In genomic region chr4:2462218-2462991, GRCh38 we compare ENCODE assay signal across 1 cellular context.
A peak's percentile ranks its signal among the peaks of the same experiment; 100 is the strongest.
TF ChIP-seq lines count a peak whose summit lies in the region.

No MANE protein-coding gene starts in this region.

TF ChIP-seq in K562, 482 proteins besides CTCF, POLR2A, EP300 and RAD21 (continued from another document and continues in another):
- no peak for TF ChIP-seq RNF219 (CRISPR knock-in tag; IDR thresholded peaks at IDR 0.05)
- TF ChIP-seq JUND (IDR thresholded peaks at IDR 0.05; ENCODE audit: borderline replicate concordance, low read depth, low read length), result no peak
- no peak for TF ChIP-seq JUND (tag; IDR thresholded peaks at IDR 0.05; ENCODE audit: borderline replicate concordance, low read depth, low read length)
- no peak for TF ChIP-seq ZFPM2 (CRISPR knock-in tag; IDR thresholded peaks at IDR 0.05)
- TF ChIP-seq TEAD1 (CRISPR knock-in tag; IDR thresholded peaks at IDR 0.05), result peak in 1 of 2 experiments; percentile 74; a peak in 1 of 4 replicates
- peak; percentile 64 to 93; a peak in 2 of 4 replicates for TF ChIP-seq UBTF (IDR thresholded peaks at IDR 0.05; ENCODE audit: borderline replicate concordance in 1 of 2, low read depth in 2 of 2, low read length in 2 of 2)
- no peak; the same call in 1 of the 2 replicates for TF ChIP-seq STAG1 (CRISPR knock-in tag; IDR thresholded peaks at IDR 0.05; ENCODE audit: borderline replicate concordance)
- TF ChIP-seq PHF8 (IDR thresholded peaks at IDR 0.05; ENCODE audit: borderline replicate concordance, low read length), result peak; percentile 33; the same call in 1 of the 2 replicates
- TF ChIP-seq BCL6 (CRISPR knock-in tag; IDR thresholded peaks at IDR 0.05), result no peak
- TF ChIP-seq ZBTB43 (CRISPR knock-in tag; IDR thresholded peaks at IDR 0.05), result no peak
- TF ChIP-seq GATAD2B (IDR thresholded peaks at IDR 0.05; ENCODE audit: borderline replicate concordance), result peak; percentile 67; the same call in 1 of the 2 replicates
- no peak for TF ChIP-seq BCOR (IDR thresholded peaks at IDR 0.05)
- no peak for TF ChIP-seq NFE2L1 (tag; IDR thresholded peaks at IDR 0.05; ENCODE audit: borderline replicate concordance, low read depth)
- TF ChIP-seq ZNF384 (IDR thresholded peaks at IDR 0.05; ENCODE audit: low read depth, low read length), result no peak
- no peak for TF ChIP-seq ZFP1 (CRISPR knock-in tag; IDR thresholded peaks at IDR 0.05)
- no peak for TF ChIP-seq ZKSCAN8 (CRISPR knock-in tag; IDR thresholded peaks at IDR 0.05)
- TF ChIP-seq TAF7 (tag; IDR thresholded peaks at IDR 0.05), result no peak
- no peak for TF ChIP-seq NEUROD1 (IDR thresholded peaks at IDR 0.05; ENCODE audit: borderline replicate concordance, low read depth, low read length, partially characterized antibody)
- no peak for TF ChIP-seq ZNF699 (CRISPR knock-in tag; IDR thresholded peaks at IDR 0.05; ENCODE audit: insufficient replicate concordance)
- TF ChIP-seq MBD2 (IDR thresholded peaks at IDR 0.05; ENCODE audit: borderline replicate concordance, low read depth), result no peak
- TF ChIP-seq ZNF766 (CRISPR knock-in tag; conservative IDR thresholded peaks at IDR 0.05), result no peak
- peak; percentile 66; the same call in 1 of the 2 replicates for TF ChIP-seq MBD1 (CRISPR knock-in tag; IDR thresholded peaks at IDR 0.05)
- peak; percentile 82; the same call in 1 of the 2 replicates for TF ChIP-seq ZNF511 (CRISPR knock-in tag; IDR thresholded peaks at IDR 0.05)
- TF ChIP-seq MLX (CRISPR knock-in tag; conservative IDR thresholded peaks at IDR 0.05), result no peak
- TF ChIP-seq TARDBP (IDR thresholded peaks at IDR 0.05), result no peak
- TF ChIP-seq PCBP1 (IDR thresholded peaks at IDR 0.05; ENCODE audit: low read depth, low read length, poor library complexity, severe bottlenecking), result no peak
- no peak for TF ChIP-seq TRIM28 (IDR thresholded peaks at IDR 0.05)
- no peak for TF ChIP-seq CLOCK (CRISPR knock-in tag; IDR thresholded peaks at IDR 0.05; ENCODE audit: borderline replicate concordance)
- 0 out of 2 replicates have a peak, but pooled peaks have one; percentile 13 for TF ChIP-seq SAFB (IDR thresholded peaks at IDR 0.05; ENCODE audit: borderline replicate concordance, low read depth, low read length)
- no peak for TF ChIP-seq MED1 (CRISPR knock-in tag; IDR thresholded peaks at IDR 0.05; ENCODE audit: borderline replicate concordance)
- TF ChIP-seq CSDE1 (IDR thresholded peaks at IDR 0.05), result no peak
- no peak for TF ChIP-seq E2F3 (CRISPR knock-in tag; IDR thresholded peaks at IDR 0.05)
- TF ChIP-seq EZH2 (IDR thresholded peaks at IDR 0.05; ENCODE audit: borderline replicate concordance, low read depth, low read length), result no peak
- no peak for TF ChIP-seq TEAD4 (IDR thresholded peaks at IDR 0.05; ENCODE audit: low read length)
- peak; percentile 74; the same call in 1 of the 2 replicates for TF ChIP-seq TEAD4 (CRISPR knock-in tag; IDR thresholded peaks at IDR 0.05; ENCODE audit: borderline replicate concordance)
- TF ChIP-seq ZNF140 (CRISPR knock-in tag; IDR thresholded peaks at IDR 0.05), result no peak
- TF ChIP-seq MAFF (IDR thresholded peaks at IDR 0.05; ENCODE audit: low read length), result no peak
- no peak for TF ChIP-seq FOXA3 (CRISPR knock-in tag; conservative IDR thresholded peaks at IDR 0.05 in 1 of 2, IDR thresholded peaks at IDR 0.05 in 1 of 2)
- peak; percentile 77 for TF ChIP-seq ZFX (CRISPR knock-in tag; IDR thresholded peaks at IDR 0.05)
- peak; percentile 96 for TF ChIP-seq L3MBTL2 (IDR thresholded peaks at IDR 0.05)
- no peak for TF ChIP-seq ARID3B (CRISPR knock-in tag; IDR thresholded peaks at IDR 0.05; ENCODE audit: borderline replicate concordance)
